ENCODE assay signal across 1 cellular context in genomic region chr7:29093091-29093490, GRCh38. TPM values are rescaled to one million over a fixed set of nuclear protein-coding genes. Genes with fewer than 3 reads are reported as not detected.
"Had no signal": no experiment of that assay in that cellular context is flagged by ENCODE, and none has a peak within 500 bp of the region (broad histone marks: within the 10 kb centered on the region; RNA-seq: fewer than 3 reads in every experiment).

No MANE protein-coding gene starts in this region.

RNA-seq across cellular contexts. Expression of gene CPVL, which starts 53.2 kb away (rescaled TPM):
- total RNA-seq: mammary epithelial cell had no signal
